In genomic region chr15:65517866-65518207, GRCh38 we compare ENCODE assay signal across 8 cellular contexts. TPM values are rescaled to one million over a fixed set of nuclear protein-coding genes. Genes with fewer than 3 reads are reported as not detected.
DNase-seq lines count a peak whose midpoint lies in the region; ATAC-seq and TF ChIP-seq lines count a peak whose summit lies in the region.

No MANE protein-coding gene starts in this region.

- peak overlapping the region; percentile 92 for H2AFZ ChIP-seq in fibroblast of lung (ENCODE audit: low read length)

- H3K27me3 ChIP-seq in SJCRH30: no peaks in the 10 kb centered on the region
- no peaks in the 10 kb centered on the region for H3K27me3 ChIP-seq in fibroblast of lung (ENCODE audit: control insufficient read depth, insufficient read depth, low read length)
- H3K27me3 ChIP-seq in spleen (replicated peaks in 1 of 7): no peaks in the 10 kb centered on the region

- H3K4me1 ChIP-seq in SJCRH30 (no peaks in the 10 kb centered on the region), fibroblast of lung (ENCODE audit: control insufficient read depth, extremely low read depth, insufficient read depth, low read length) (peaks cover 6% of the 10 kb centered on the region), spleen (peaks cover 24 to 47% (median 43%) of the 10 kb centered on the region in 6 donors)

- H3K9ac ChIP-seq in fibroblast of lung (ENCODE audit: insufficient read depth, low read length): no peak overlapping the region

- TF ChIP-seq CTCF in fibroblast of lung (conservative IDR thresholded peaks at IDR 0.05 in 1 of 2, IDR thresholded peaks at IDR 0.05 in 1 of 2; ENCODE audit: low read depth in 1 of 2, low read length in 2 of 2) (no peak), spleen (IDR thresholded peaks at IDR 0.05 in 8 of 11, conservative IDR thresholded peaks at IDR 0.05 in 3 of 11) (peak in 3 of 11 experiments; percentile 31 to 48 (median 37))

- WGBS in spleen, 5 donors: 41 to 52% (median 42%) methylated on average over 8 of the region's 8 CpGs

- H3K9me3 ChIP-seq in SJCRH30 (replicated peaks) (no peaks in the 10 kb centered on the region), fibroblast of lung (ENCODE audit: control insufficient read depth, insufficient read depth, low read depth, low read length) (no peaks in the 10 kb centered on the region), spleen (peaks cover 0 to 4% (median 0%) of the 10 kb centered on the region in 8 donors)

- no peak for ATAC-seq in HG03097 (IDR thresholded peaks at IDR 0.05; ENCODE audit: low FRiP score, unreplicated experiment)
- no peak for ATAC-seq in HG02759 (IDR thresholded peaks at IDR 0.05; ENCODE audit: unreplicated experiment)

- peak overlapping the region; percentile 81; the same call in 1 of the 2 replicates for H3K27ac ChIP-seq in SJCRH30
- H3K27ac ChIP-seq in fibroblast of lung (ENCODE audit: insufficient read depth, low read length): peak overlapping the region; percentile 20
- peak overlapping the region; percentile 86 to 99 (median 97) for H3K27ac ChIP-seq in spleen

- intact Hi-C loops in spleen (cut with DNase I; ENCODE audit: low total_unique reads): no loop called here

- peaks cover 34% of the 10 kb centered on the region for H3K79me2 ChIP-seq in fibroblast of lung (ENCODE audit: control insufficient read depth, insufficient read depth, low read length)

- peaks cover 7% of the 10 kb centered on the region; the same call in 1 of the 2 replicates for H3K36me3 ChIP-seq in SJCRH30
- no peaks in the 10 kb centered on the region for H3K36me3 ChIP-seq in fibroblast of lung (ENCODE audit: control insufficient read depth, insufficient read depth, low read length)
- peaks cover 0 to 24% (median 6%) of the 10 kb centered on the region in 6 donors for H3K36me3 ChIP-seq in spleen

- peak overlapping the region; percentile 78 for H3K4me2 ChIP-seq in fibroblast of lung (ENCODE audit: extremely low read depth, insufficient read depth, low read length)

- no peaks in the 10 kb centered on the region for H4K20me1 ChIP-seq in fibroblast of lung (ENCODE audit: control insufficient read depth, extremely low read depth, insufficient read depth, low read length)

- H3K4me3 ChIP-seq in SJCRH30: peak overlapping the region; percentile 93
- peak overlapping the region in 3 of 4 experiments; percentile 94 to 99 (median 97) for H3K4me3 ChIP-seq in fibroblast of lung (replicated peaks in 1 of 4; ENCODE audit: control extremely low read depth in 1 of 4, insufficient read depth in 1 of 4, low read depth in 3 of 4, low read length in 4 of 4)
- peak overlapping the region in 6 of 8 donors; percentile 95 to 100 (median 100) for H3K4me3 ChIP-seq in spleen

- no peak for TF ChIP-seq POLR2A in spleen (IDR thresholded peaks at IDR 0.05)

- peak; percentile 25 for DNase-seq in NCI-H1694 treated with DMSO at 0.1 percent for 48 hours (lab: John Stamatoyannopoulos, UW)
- DNase-seq in NCI-H1694 (lab: John Stamatoyannopoulos, UW): no peak
- DNase-seq in SJCRH30: no peak
- no peak for DNase-seq in fibroblast of lung (ENCODE audit: low read depth in 2 of 2)
- no peak for DNase-seq in spleen
- no peak for DNase-seq in DMS79 treated with DMSO at 0.1 percent for 48 hours (lab: John Stamatoyannopoulos, UW)

RNA-seq across cellular contexts. Expression of gene DPP8, which starts 0.3 kb away (rescaled TPM):
- 30.7 and 34.7 TPM in 2 replicates for total RNA-seq in SJCRH30 (2014; rRNA removed; shearing (Covaris generic))
- total RNA-seq in fibroblast of lung (41.1 and 45.4 TPM in 2 replicates), spleen (10 to 100 TPM; 40.1 to 74.6 (median 55.9) TPM)
- polyA plus RNA-seq in fibroblast of lung (20.0 and 29.9 TPM in 2 replicates), spleen (10 to 100 TPM in 1 of 3 donors, 1 to 10 TPM in 2; 6.0 to 12.8 (median 6.8) TPM)
- polyA plus RNA-seq in fibroblast of lung (2012): 15.0 and 21.9 TPM in 2 replicates
- polyA minus RNA-seq in fibroblast of lung (ENCODE audit: low replicate concordance): 8.7 and 11.1 TPM in 2 replicates

RNA-seq across cellular contexts. Expression of gene HACD3, which starts 12.4 kb away (rescaled TPM):
- total RNA-seq in SJCRH30 (2014; rRNA removed; shearing (Covaris generic)): 183 and 186 TPM in 2 replicates
- total RNA-seq in fibroblast of lung (71.4 and 95.6 TPM in 2 replicates), spleen (10 to 100 TPM; 23.0 to 47.4 (median 29.5) TPM)
- polyA plus RNA-seq in fibroblast of lung (80.7 and 88.6 TPM in 2 replicates), spleen (10 to 100 TPM in 1 of 3 donors, 1 to 10 TPM in 2; 5.5 to 13.2 (median 10.0) TPM)
- 55.4 and 64.6 TPM in 2 replicates for polyA plus RNA-seq in fibroblast of lung (2012)
- polyA minus RNA-seq in fibroblast of lung (ENCODE audit: low replicate concordance): 20.9 and 23.2 TPM in 2 replicates

Comparison
In these comparisons a context has a peak if more than half of its experiments do, and no peak if none do; other contexts are left out.
1. H3K27ac ChIP-seq: peak in every context shown above with its lines; median percentile 97 in spleen; 81 in SJCRH30; 20 in fibroblast of lung.